Comparison of ENCODE assay signal across 8 cellular contexts in the genomic region with DNA sequence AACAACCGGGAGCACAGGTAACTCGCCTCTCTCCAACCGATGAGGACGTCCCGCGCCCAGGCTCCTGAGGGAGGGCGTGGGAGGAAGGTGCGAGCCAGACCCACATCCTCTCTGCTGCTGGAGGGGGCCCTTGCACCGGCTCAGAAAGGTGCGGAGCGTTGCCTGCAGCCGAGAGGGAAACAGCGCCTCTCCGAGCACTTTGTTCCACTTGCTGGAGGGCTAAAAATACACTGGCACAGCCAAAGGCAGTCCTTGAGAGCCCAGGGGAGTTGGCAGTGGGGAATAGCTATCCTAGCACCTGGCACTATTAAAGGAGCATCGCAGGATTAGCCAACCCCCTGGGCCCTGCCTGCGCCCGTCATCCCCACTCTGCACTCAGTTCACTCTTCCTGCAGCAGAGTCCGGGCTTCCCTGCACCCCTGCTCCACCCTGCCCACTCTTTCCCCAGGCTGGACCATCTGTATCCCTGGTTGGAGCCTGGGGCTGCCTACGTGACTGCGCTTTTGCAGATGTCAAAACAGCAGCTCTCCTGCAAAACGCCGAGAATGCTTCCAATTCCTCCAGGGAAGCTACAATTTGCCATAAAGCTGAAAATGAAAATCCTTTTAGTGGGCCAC.
DNase-seq lines count a peak whose midpoint lies in the region; ATAC-seq and TF ChIP-seq lines count a peak whose summit lies in the region.

No MANE protein-coding gene starts in this region.

- H3K27me3 ChIP-seq in GM23338 (ENCODE audit: insufficient read depth) (no peaks in the 10 kb centered on the region), mesendoderm (ENCODE audit: insufficient read depth, low read length, poor library complexity) (no peaks in the 10 kb centered on the region)

- no peak overlapping the region for H2BK15ac ChIP-seq in mesendoderm (replicated peaks; ENCODE audit: low read depth)

- no peaks in the 10 kb centered on the region; the same call in 2 of the 3 replicates for H3K36me3 Mint-ChIP-seq in GM23338 (ENCODE audit: low read depth)
- H3K36me3 Mint-ChIP-seq in activated CD4-positive, alpha-beta memory T cell treated with anti-CD3 and anti-CD28 coated beads for 36 hours: no peaks in the 10 kb centered on the region
- no peaks in the 10 kb centered on the region for H3K36me3 Mint-ChIP-seq in type B pancreatic cell

- no peak overlapping the region for H3K27ac ChIP-seq in GM23338 (ENCODE audit: low read depth)
- no peak overlapping the region for H3K27ac ChIP-seq in mesendoderm (ENCODE audit: low read depth, low read length)

- H3K27ac Mint-ChIP-seq in GM23338 (no peak overlapping the region), type B pancreatic cell (no peak overlapping the region)
- H3K27ac Mint-ChIP-seq in activated CD4-positive, alpha-beta memory T cell treated with anti-CD3 and anti-CD28 coated beads for 36 hours: no peak overlapping the region

- H4K8ac ChIP-seq in mesendoderm (ENCODE audit: low read depth, low read length): no peak overlapping the region

- no peaks in the 10 kb centered on the region for H3K9me2 ChIP-seq in GM23338 (ENCODE audit: insufficient read depth)

- WGBS in mesendoderm (ENCODE audit: extremely low coverage, insufficient coverage, low lambda C conversion rate): no CpG with 5 or more reads among the region's 22 CpGs

- H3K79me2 ChIP-seq in GM23338 (replicated peaks; ENCODE audit: insufficient read depth) (no peaks in the 10 kb centered on the region), mesendoderm (ENCODE audit: control insufficient read depth, insufficient read depth, low read length) (no peaks in the 10 kb centered on the region)

- peak overlapping the region; percentile 37 for H3K56ac ChIP-seq in mesendoderm (ENCODE audit: low read length)

- H3K36me3 ChIP-seq in GM23338 (ENCODE audit: insufficient read depth) (no peaks in the 10 kb centered on the region), mesendoderm (ENCODE audit: control insufficient read depth, insufficient read depth, low read length) (no peaks in the 10 kb centered on the region)

- H3K4me3 Mint-ChIP-seq in GM23338 (no peak overlapping the region), type B pancreatic cell (no peak overlapping the region)
- no peak overlapping the region for H3K4me3 Mint-ChIP-seq in activated CD4-positive, alpha-beta memory T cell treated with anti-CD3 and anti-CD28 coated beads for 36 hours

- H3K4ac ChIP-seq in mesendoderm (ENCODE audit: low read depth, low read length): no peak overlapping the region

- H3K4me3 ChIP-seq in GM23338 (no peak overlapping the region), mesendoderm (ENCODE audit: low read length) (no peak overlapping the region)

- peak overlapping the region; percentile 94 for H2AFZ ChIP-seq in GM23338

- H3K9ac ChIP-seq in mesendoderm (ENCODE audit: low read length): no peak overlapping the region

- H3K4me1 ChIP-seq in GM23338 (ENCODE audit: insufficient read depth) (peaks cover 19% of the 10 kb centered on the region; the same call in 1 of the 2 replicates), mesendoderm (ENCODE audit: control insufficient read depth, low read depth, low read length) (no peaks in the 10 kb centered on the region)

- H3K4me1 Mint-ChIP-seq in GM23338: peaks cover 14% of the 10 kb centered on the region
- peaks cover 12% of the 10 kb centered on the region for H3K4me1 Mint-ChIP-seq in activated CD4-positive, alpha-beta memory T cell treated with anti-CD3 and anti-CD28 coated beads for 36 hours (ENCODE audit: low read depth)
- peaks cover 8% of the 10 kb centered on the region for H3K4me1 Mint-ChIP-seq in type B pancreatic cell (ENCODE audit: unreplicated experiment)

- H3K4me2 ChIP-seq in GM23338 (peak overlapping the region; percentile 26; the same call in 1 of the 2 replicates), mesendoderm (ENCODE audit: low read length) (no peak overlapping the region)

- H3K18ac ChIP-seq in mesendoderm (ENCODE audit: low read length): no peak overlapping the region

- H3K23ac ChIP-seq in mesendoderm (ENCODE audit: low read length): peak overlapping the region; percentile 66

- intact Hi-C loops in activated CD4-positive, alpha-beta memory T cell treated with anti-CD3 and anti-CD28 coated beads for 36 hours (cut with micrococcal nuclease): no loop called here

- H3F3A ChIP-seq in GM23338 (replicated peaks; ENCODE audit: low read depth): no peaks in the 10 kb centered on the region

- H3K9me3 Mint-ChIP-seq in GM23338 (no peaks in the 10 kb centered on the region; the same call in 2 of the 3 replicates), type B pancreatic cell (no peaks in the 10 kb centered on the region)
- no peaks in the 10 kb centered on the region for H3K9me3 Mint-ChIP-seq in activated CD4-positive, alpha-beta memory T cell treated with anti-CD3 and anti-CD28 coated beads for 36 hours

- ATAC-seq in GM23338: peak; percentile 92

- DNase-seq in GM10266 (ENCODE audit: extremely low spot score): peak; percentile 43
- peak; percentile 60 for DNase-seq in GM23338 (ENCODE audit: low spot score)
- peak; percentile 54 for DNase-seq in activated CD4-positive, alpha-beta memory T cell treated with anti-CD3 and anti-CD28 coated beads for 36 hours
- peak; percentile 31 for DNase-seq in mesendoderm
- DNase-seq in LoVo (ENCODE audit: low spot score): no peak
- no peak for DNase-seq in SW 1271 (lab: John Stamatoyannopoulos, UW)
- DNase-seq in Ammon's horn (ENCODE audit: low spot score): no peak
- no peak for DNase-seq in type B pancreatic cell (ENCODE audit: extremely low spot score, unreplicated experiment)

- peaks cover 4% of the 10 kb centered on the region for H3K27me3 Mint-ChIP-seq in GM23338 (ENCODE audit: insufficient read depth, low read depth, poor library complexity)
- peaks cover 9% of the 10 kb centered on the region for H3K27me3 Mint-ChIP-seq in activated CD4-positive, alpha-beta memory T cell treated with anti-CD3 and anti-CD28 coated beads for 36 hours
- H3K27me3 Mint-ChIP-seq in type B pancreatic cell: peaks cover 5% of the 10 kb centered on the region

- POLR2A ChIA-PET in activated CD4-positive, alpha-beta memory T cell treated with anti-CD3 and anti-CD28 coated beads for 36 hours (lab: Charles Lee): no interaction called here

- no peak overlapping the region for H4K5ac ChIP-seq in mesendoderm (ENCODE audit: low read length)

- CTCF ChIA-PET in activated CD4-positive, alpha-beta memory T cell treated with anti-CD3 and anti-CD28 coated beads for 36 hours (lab: Charles Lee): no interaction called here

- peak; percentile 36 for TF ChIP-seq CTCF in GM10266 (IDR thresholded peaks at IDR 0.05; ENCODE audit: control insufficient read depth, insufficient read depth, low read depth, missing control alignments)
- TF ChIP-seq CTCF in GM23338 (conservative IDR thresholded peaks at IDR 0.05; ENCODE audit: low read depth in 2 of 2): peak in 1 of 2 experiments; percentile 50; a peak in 2 of 4 replicates
- no peak for TF ChIP-seq CTCF in type B pancreatic cell (conservative IDR thresholded peaks at IDR 0.05)

- no peak overlapping the region for H2BK5ac ChIP-seq in mesendoderm (ENCODE audit: low read length)

- H2BK120ac ChIP-seq in mesendoderm (ENCODE audit: low read depth, low read length): no peak overlapping the region

- no peaks in the 10 kb centered on the region for H3K79me1 ChIP-seq in mesendoderm (ENCODE audit: low read length)

- H4K20me1 ChIP-seq in GM23338 (replicated peaks; ENCODE audit: insufficient read depth): no peaks in the 10 kb centered on the region

- no peak overlapping the region for H2AK5ac ChIP-seq in mesendoderm (ENCODE audit: low read length)

TF ChIP-seq in GM23338, 12 proteins besides CTCF, POLR2A, EP300 and RAD21 (continues in another document):
- no peak for TF ChIP-seq EZH2phosphoT487 (IDR thresholded peaks at IDR 0.05; ENCODE audit: unreplicated experiment)
- TF ChIP-seq STAT1 (IDR thresholded peaks at IDR 0.05; ENCODE audit: unreplicated experiment): no peak

Comparison
In these comparisons a context has a peak if more than half of its experiments do, and no peak if none do; other contexts are left out.
1. DNase-seq: peak in GM10266 (single experiment), GM23338 (single experiment), activated CD4-positive, alpha-beta memory T cell treated with anti-CD3 and anti-CD28 coated beads for 36 hours (single experiment) and mesendoderm (single experiment); none in LoVo (single experiment), SW 1271 (0 of 2), Ammon's horn (single experiment) and type B pancreatic cell (single experiment).